Comparison of ENCODE assay signal across 8 cellular contexts in the genomic region with DNA sequence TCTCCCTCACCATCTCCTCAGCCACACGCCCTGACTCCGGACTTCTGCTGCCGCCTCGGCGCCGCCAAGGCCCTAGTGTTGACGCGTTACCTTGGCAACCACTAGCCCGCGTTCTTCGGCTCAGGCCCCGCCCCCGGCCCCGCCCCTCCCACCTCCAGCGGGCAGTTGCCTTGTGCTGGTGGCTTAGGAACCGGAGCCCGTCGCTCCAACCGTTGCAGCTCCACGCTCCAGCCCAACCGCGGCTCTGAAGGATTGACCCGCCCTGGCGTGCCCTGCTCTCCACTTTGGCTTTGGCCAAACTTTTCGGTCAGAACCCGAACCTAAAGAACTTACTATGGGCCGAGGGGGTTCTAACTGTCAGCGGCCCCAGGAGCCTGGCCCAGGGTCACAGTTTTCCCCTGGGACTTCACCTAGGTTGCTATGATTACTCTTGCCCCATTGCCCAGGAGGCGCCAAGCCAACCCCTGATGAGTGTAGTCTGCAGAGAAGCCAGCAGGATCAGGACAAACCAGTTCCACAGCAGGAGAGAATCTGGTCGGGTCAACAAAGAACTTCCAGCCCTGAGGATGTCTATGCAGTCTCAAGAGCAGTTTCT. TPM values are rescaled to one million over a fixed set of nuclear protein-coding genes. Genes with fewer than 3 reads are reported as not detected.
DNase-seq lines count a peak whose midpoint lies in the region; ATAC-seq, FAIRE-seq and TF ChIP-seq lines count a peak whose summit lies in the region.

A gene with protein sequence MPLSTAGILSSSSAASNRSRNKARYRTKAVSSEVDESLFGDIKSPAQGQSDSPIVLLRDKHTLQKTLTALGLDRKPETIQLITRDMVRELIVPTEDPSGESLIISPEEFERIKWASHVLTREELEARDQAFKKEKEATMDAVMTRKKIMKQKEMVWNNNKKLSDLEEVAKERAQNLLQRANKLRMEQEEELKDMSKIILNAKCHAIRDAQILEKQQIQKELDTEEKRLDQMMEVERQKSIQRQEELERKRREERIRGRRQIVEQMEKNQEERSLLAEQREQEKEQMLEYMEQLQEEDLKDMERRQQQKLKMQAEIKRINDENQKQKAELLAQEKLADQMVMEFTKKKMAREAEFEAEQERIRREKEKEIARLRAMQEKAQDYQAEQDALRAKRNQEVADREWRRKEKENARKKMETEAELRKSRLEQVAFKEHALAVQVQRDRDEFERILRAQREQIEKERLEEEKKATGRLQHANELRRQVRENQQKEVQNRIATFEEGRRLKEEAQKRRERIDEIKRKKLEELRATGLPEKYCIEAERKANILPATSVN (minus strand): TSS at position 80 of the 595 bp plus-strand sequence. CDS start 67 bp downstream, at position 13.

- no peak for ATAC-seq in GM21825 (IDR thresholded peaks at IDR 0.05; ENCODE audit: unreplicated experiment)

- FAIRE-seq in keratinocyte (lab: Jason Lieb, UNC): peak; percentile 84

- H3K79me2 ChIP-seq in keratinocyte (ENCODE audit: control insufficient read depth, insufficient read depth, low read length): no peaks in the 10 kb centered on the region

- H2AFZ ChIP-seq in keratinocyte (ENCODE audit: control insufficient read depth, low read length): no peak within 1 kb of the TSS

- 13 to 15% methylated on average over 26 to 28 of the region's 30 CpGs for WGBS in tibial nerve, 2 donors

- in situ Hi-C loops in T47D (cut with HindIII; ENCODE audit: low pct_unique_long_range_greater_than_20kb, low sequenced_read_pairs): no loop called here

- H3K27me3 ChIP-seq in keratinocyte (ENCODE audit: control insufficient read depth, extremely low read depth, insufficient read depth, low read length) (no peaks in the 10 kb centered on the region), tibial nerve (no peaks in the 10 kb centered on the region)

- no peaks in the 10 kb centered on the region for H4K20me1 ChIP-seq in keratinocyte (ENCODE audit: control insufficient read depth, extremely low read depth, insufficient read depth, low read length)

- DNase-seq in NCI-H187 (lab: John Stamatoyannopoulos, UW) (peak; percentile 89 to 96), T47D (ENCODE audit: low read depth in 1 of 2, low spot score in 1 of 2) (peak; percentile 96 to 99), keratinocyte (ENCODE audit: low read depth, low spot score) (no peak), tibial nerve (ENCODE audit: low spot score in 2 of 2) (peak; percentile 59 to 60), GF-D8 (lab: John Stamatoyannopoulos, UW) (no peak)
- DNase-seq in stimulated activated CD4-positive, alpha-beta T cell treated with anti-CD3 and anti-CD28 coated beads, Interleukin-4, amount 100 ng/mL, for 24 hours: no peak

- no peak for TF ChIP-seq POLR2A in tibial nerve (IDR thresholded peaks at IDR 0.05)

- peak within 1 kb of the TSS; percentile 23 for H3K27ac ChIP-seq in keratinocyte (ENCODE audit: control insufficient read depth, insufficient read depth, low read length)
- no peak within 1 kb of the TSS for H3K27ac ChIP-seq in tibial nerve

- TF ChIP-seq EP300 in tibial nerve (IDR thresholded peaks at IDR 0.05): no peak

- H3K4me1 ChIP-seq in ES-I3 (ENCODE audit: insufficient read depth, low read length): peaks cover 12% of the 10 kb centered on the region
- H3K4me1 ChIP-seq in keratinocyte (ENCODE audit: control insufficient read depth, extremely low read depth, insufficient read depth, low read length): peaks cover 14% of the 10 kb centered on the region
- peaks cover 0 to 22% (median 4%) of the 10 kb centered on the region in 4 donors for H3K4me1 ChIP-seq in tibial nerve

- H3K9ac ChIP-seq in ES-I3 (ENCODE audit: low read depth, low read length) (peak within 1 kb of the TSS; percentile 38; the same call in 1 of the 2 replicates), keratinocyte (ENCODE audit: control insufficient read depth, extremely low read depth, insufficient read depth, low read length) (peak within 1 kb of the TSS; percentile 14)

- H3K36me3 ChIP-seq in ES-I3 (ENCODE audit: insufficient read depth, low read length) (no peaks in the 10 kb centered on the region), keratinocyte (ENCODE audit: control insufficient read depth in 2 of 2, extremely low read depth in 1 of 2, insufficient read depth in 2 of 2, low read length in 2 of 2) (no peaks in the 10 kb centered on the region), tibial nerve (no peaks in the 10 kb centered on the region)

- H3K4me3 ChIP-seq in keratinocyte (ENCODE audit: control insufficient read depth in 2 of 3, extremely low read depth in 1 of 3, insufficient read depth in 2 of 3, low read depth in 1 of 3, low read length in 3 of 3) (peak within 1 kb of the TSS in 1 of 3 experiments; percentile 13), tibial nerve (no peak within 1 kb of the TSS)

- TF ChIP-seq CTCF in keratinocyte (optimal IDR thresholded peaks at IDR 0.05 in 1 of 3, IDR thresholded peaks at IDR 0.05 in 1 of 3, conservative IDR thresholded peaks at IDR 0.05 in 1 of 3; ENCODE audit: extremely low read depth in 1 of 3, insufficient read depth in 2 of 3, low read length in 3 of 3) (no peak), tibial nerve (IDR thresholded peaks at IDR 0.05) (no peak)

- H3K4me2 ChIP-seq in keratinocyte (ENCODE audit: control insufficient read depth, extremely low read depth, insufficient read depth, low read depth, low read length): peak within 1 kb of the TSS; percentile 37

- dilution Hi-C loops in keratinocyte (cut with MboI; ENCODE audit: extremely low pct_ligation_motif_present, low sequenced_read_pairs): no loop called here

- H3K9me3 ChIP-seq in ES-I3 (ENCODE audit: control insufficient read depth, insufficient read depth, low read length): no peaks in the 10 kb centered on the region
- no peaks in the 10 kb centered on the region for H3K9me3 ChIP-seq in keratinocyte (ENCODE audit: control insufficient read depth, low read depth, low read length)
- H3K9me3 ChIP-seq in tibial nerve: peaks cover 0 to 8% (median 0%) of the 10 kb centered on the region in 4 donors

- H3K9me1 ChIP-seq in keratinocyte (ENCODE audit: control insufficient read depth, extremely low read depth, insufficient read depth, low read length): no peaks in the 10 kb centered on the region

RNA-seq across cellular contexts. Expression of the gene that starts here (rescaled TPM):
- 0.82 to 3.0 TPM (median 2.3 TPM) in 3 replicates for polyA plus RNA-seq in keratinocyte
- 2.4 TPM for polyA plus RNA-seq in keratinocyte (2011; ENCODE audit: low read depth)
- 1.1 and 2.6 TPM in 2 replicates for polyA plus RNA-seq in keratinocyte (2011; cell fraction: cytosol; rRNA removed)
- polyA plus RNA-seq in keratinocyte (2011; cell fraction: nucleus; rRNA removed): 0.83 and 0.87 TPM in 2 replicates
- 3.2 and 4.1 TPM in 2 replicates for polyA plus RNA-seq in keratinocyte (2012; ENCODE audit: low replicate concordance)
- 0.42 TPM in 1 of 3 replicates, not detected in the others for polyA minus RNA-seq in keratinocyte
- not detected for polyA minus RNA-seq in keratinocyte (2011; cell fraction: cytosol; rRNA and poly(A)+ RNA removed)
- polyA minus RNA-seq in keratinocyte (2011; cell fraction: nucleus; rRNA and poly(A)+ RNA removed): 0.39 TPM in 1 of 2 replicates, not detected in the other
- under 1 TPM in 3 of 4 donors, not detected in 1; 0.39 to 0.66 (median 0.63) TPM for total RNA-seq in tibial nerve

Comparison
In these comparisons a context has a peak if more than half of its experiments do, and no peak if none do; other contexts are left out.
1. Peak in DNase-seq in tibial nerve; RNA of the gene not detected or under 1 TPM.
2. DNase-seq: peak in NCI-H187 (2 of 2) and T47D (2 of 2); none in keratinocyte (single experiment), stimulated activated CD4-positive, alpha-beta T cell treated with anti-CD3 and anti-CD28 coated beads, Interleukin-4, amount 100 ng/mL, for 24 hours (single experiment) and GF-D8 (single experiment).